1 cellular context compared by ENCODE assay signal in the genomic region with DNA sequence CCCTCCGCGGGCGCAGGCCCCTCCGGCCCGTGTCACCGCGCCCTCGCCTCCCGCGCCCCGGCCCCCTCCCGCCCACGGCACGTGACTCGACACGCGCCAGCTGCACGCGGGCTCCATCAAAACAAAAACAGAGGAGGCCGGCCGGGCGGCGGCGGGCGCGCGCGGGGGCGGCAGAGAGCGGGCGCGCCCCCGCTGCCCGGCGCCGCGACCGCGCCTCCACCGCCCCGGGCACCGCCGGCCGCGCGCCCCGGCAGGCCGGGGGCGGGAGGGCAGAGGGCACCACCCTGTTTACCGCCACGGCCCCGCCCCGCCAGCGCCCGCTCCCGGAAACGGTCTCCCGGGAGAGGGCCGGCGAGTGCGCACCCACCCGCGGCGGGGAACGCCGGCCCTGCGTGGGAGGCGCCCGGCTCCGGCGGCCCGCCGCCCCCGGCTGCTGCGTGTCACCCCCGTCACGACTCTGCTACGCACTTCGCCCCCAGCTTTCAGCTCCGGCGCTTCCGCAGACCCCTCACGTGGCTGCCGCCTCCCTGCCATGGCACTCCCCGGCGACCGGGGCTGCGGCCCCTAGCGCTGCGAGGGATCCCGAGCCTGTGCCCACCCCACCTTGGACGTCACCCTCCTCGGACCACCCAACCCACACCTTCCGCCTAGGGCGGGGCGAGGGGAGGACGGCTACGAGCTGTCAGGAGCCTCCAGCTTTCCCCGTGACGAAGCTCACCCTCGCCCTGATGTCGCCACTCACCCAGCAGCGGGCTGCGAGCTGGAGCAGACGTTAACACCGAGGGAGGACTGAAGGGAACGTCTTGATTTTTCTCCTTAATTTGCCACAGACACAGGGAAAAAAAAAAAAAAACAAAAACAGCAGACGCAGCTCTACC.
TF ChIP-seq lines count a peak whose summit lies in the region.

No MANE protein-coding gene starts in this region.

TF ChIP-seq in K562, 482 proteins besides CTCF, POLR2A, EP300 and RAD21 (continued from another document and continues in another):
- TF ChIP-seq, protein P1, sequence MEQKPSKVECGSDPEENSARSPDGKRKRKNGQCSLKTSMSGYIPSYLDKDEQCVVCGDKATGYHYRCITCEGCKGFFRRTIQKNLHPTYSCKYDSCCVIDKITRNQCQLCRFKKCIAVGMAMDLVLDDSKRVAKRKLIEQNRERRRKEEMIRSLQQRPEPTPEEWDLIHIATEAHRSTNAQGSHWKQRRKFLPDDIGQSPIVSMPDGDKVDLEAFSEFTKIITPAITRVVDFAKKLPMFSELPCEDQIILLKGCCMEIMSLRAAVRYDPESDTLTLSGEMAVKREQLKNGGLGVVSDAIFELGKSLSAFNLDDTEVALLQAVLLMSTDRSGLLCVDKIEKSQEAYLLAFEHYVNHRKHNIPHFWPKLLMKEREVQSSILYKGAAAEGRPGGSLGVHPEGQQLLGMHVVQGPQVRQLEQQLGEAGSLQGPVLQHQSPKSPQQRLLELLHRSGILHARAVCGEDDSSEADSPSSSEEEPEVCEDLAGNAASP (IDR thresholded peaks at IDR 0.05), result no peak
- TF ChIP-seq KAT7 (CRISPR knock-in tag; IDR thresholded peaks at IDR 0.05; ENCODE audit: borderline replicate concordance) (0 out of 2 replicates have a peak, but pooled peaks have one; percentile 67), SMARCE1 (IDR thresholded peaks at IDR 0.05) (peak; percentile 49), CEBPG (CRISPR knock-in tag; IDR thresholded peaks at IDR 0.05) (peak; percentile 58), CEBPG (tag; conservative IDR thresholded peaks at IDR 0.05 in 1 of 2, IDR thresholded peaks at IDR 0.05 in 1 of 2) (no peak), ERF (CRISPR knock-in tag; IDR thresholded peaks at IDR 0.05) (peak; percentile 96), ZNF212 (CRISPR knock-in tag; IDR thresholded peaks at IDR 0.05) (0 out of 2 replicates have a peak, but pooled peaks have one; percentile 27), BACH1 (tag; IDR thresholded peaks at IDR 0.05) (no peak), ETV5 (CRISPR knock-in tag; IDR thresholded peaks at IDR 0.05; ENCODE audit: low read depth) (no peak; the same call in 1 of the 2 replicates), TAF7 (tag; IDR thresholded peaks at IDR 0.05) (no peak), ZBTB7A (IDR thresholded peaks at IDR 0.05; ENCODE audit: borderline replicate concordance, control insufficient read depth, low read depth, low read length) (peak; percentile 69), MTA3 (IDR thresholded peaks at IDR 0.05; ENCODE audit: borderline replicate concordance) (peak; percentile 90; the same call in 1 of the 2 replicates), SNRNP70 (optimal IDR thresholded peaks at IDR 0.05; ENCODE audit: low read depth, low read length) (no peak), FOXJ2 (tag; IDR thresholded peaks at IDR 0.05) (peak; percentile 66; the same call in 1 of the 2 replicates), GABPA (tag; conservative IDR thresholded peaks at IDR 0.05; ENCODE audit: low read depth) (peak; percentile 82), ZNF24 (IDR thresholded peaks at IDR 0.05) (peak; percentile 70), L3MBTL2 (IDR thresholded peaks at IDR 0.05) (peak; percentile 78; the same call in 1 of the 2 replicates), ETV6 (IDR thresholded peaks at IDR 0.05; ENCODE audit: borderline replicate concordance in 1 of 2, low read depth in 2 of 2, low read length in 1 of 2) (no peak), ETV6 (CRISPR knock-in tag; IDR thresholded peaks at IDR 0.05; ENCODE audit: borderline replicate concordance) (peak; percentile 94), CHD4 (IDR thresholded peaks at IDR 0.05; ENCODE audit: insufficient read depth, insufficient replicate concordance, low read depth, low read length, poor library complexity, severe bottlenecking) (peak; percentile 51), ARID1B (IDR thresholded peaks at IDR 0.05) (peak; percentile 40; the same call in 1 of the 2 replicates), MYNN (IDR thresholded peaks at IDR 0.05) (peak; percentile 68; the same call in 1 of the 2 replicates), MYNN (CRISPR knock-in tag; IDR thresholded peaks at IDR 0.05) (no peak), ZBTB1 (CRISPR knock-in tag; IDR thresholded peaks at IDR 0.05; ENCODE audit: borderline replicate concordance, low read depth) (peak; percentile 46; the same call in 1 of the 2 replicates), NR2C1 (IDR thresholded peaks at IDR 0.05) (no peak), NR2C1 (tag; IDR thresholded peaks at IDR 0.05) (0 out of 2 replicates have a peak, but pooled peaks have one; percentile 10), KDM4B (IDR thresholded peaks at IDR 0.05; ENCODE audit: borderline replicate concordance in 2 of 2, low read depth in 1 of 2) (peak in 1 of 2 experiments; percentile 77; a peak in 2 of 4 replicates), DPF2 (IDR thresholded peaks at IDR 0.05) (peak; percentile 69)
- TF ChIP-seq, protein P2, sequence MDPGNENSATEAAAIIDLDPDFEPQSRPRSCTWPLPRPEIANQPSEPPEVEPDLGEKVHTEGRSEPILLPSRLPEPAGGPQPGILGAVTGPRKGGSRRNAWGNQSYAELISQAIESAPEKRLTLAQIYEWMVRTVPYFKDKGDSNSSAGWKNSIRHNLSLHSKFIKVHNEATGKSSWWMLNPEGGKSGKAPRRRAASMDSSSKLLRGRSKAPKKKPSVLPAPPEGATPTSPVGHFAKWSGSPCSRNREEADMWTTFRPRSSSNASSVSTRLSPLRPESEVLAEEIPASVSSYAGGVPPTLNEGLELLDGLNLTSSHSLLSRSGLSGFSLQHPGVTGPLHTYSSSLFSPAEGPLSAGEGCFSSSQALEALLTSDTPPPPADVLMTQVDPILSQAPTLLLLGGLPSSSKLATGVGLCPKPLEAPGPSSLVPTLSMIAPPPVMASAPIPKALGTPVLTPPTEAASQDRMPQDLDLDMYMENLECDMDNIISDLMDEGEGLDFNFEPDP (CRISPR knock-in tag; IDR thresholded peaks at IDR 0.05), result no peak
- TF ChIP-seq, protein P3, sequence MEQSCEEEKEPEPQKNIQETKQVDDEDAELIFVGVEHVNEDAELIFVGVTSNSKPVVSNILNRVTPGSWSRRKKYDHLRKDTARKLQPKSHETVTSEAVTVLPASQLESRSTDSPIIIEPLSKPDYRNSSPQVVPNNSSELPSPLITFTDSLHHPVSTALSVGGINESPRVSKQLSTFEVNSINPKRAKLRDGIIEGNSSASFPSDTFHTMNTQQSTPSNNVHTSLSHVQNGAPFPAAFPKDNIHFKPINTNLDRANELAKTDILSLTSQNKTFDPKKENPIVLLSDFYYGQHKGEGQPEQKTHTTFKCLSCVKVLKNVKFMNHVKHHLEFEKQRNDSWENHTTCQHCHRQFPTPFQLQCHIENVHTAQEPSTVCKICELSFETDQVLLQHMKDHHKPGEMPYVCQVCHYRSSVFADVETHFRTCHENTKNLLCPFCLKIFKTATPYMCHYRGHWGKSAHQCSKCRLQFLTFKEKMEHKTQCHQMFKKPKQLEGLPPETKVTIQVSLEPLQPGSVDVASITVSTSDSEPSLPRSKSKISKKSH (CRISPR knock-in tag; IDR thresholded peaks at IDR 0.05), result no peak
- TF ChIP-seq, protein P4, sequence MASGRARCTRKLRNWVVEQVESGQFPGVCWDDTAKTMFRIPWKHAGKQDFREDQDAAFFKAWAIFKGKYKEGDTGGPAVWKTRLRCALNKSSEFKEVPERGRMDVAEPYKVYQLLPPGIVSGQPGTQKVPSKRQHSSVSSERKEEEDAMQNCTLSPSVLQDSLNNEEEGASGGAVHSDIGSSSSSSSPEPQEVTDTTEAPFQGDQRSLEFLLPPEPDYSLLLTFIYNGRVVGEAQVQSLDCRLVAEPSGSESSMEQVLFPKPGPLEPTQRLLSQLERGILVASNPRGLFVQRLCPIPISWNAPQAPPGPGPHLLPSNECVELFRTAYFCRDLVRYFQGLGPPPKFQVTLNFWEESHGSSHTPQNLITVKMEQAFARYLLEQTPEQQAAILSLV (tag; IDR thresholded peaks at IDR 0.05), result no peak
- TF ChIP-seq, protein P5, sequence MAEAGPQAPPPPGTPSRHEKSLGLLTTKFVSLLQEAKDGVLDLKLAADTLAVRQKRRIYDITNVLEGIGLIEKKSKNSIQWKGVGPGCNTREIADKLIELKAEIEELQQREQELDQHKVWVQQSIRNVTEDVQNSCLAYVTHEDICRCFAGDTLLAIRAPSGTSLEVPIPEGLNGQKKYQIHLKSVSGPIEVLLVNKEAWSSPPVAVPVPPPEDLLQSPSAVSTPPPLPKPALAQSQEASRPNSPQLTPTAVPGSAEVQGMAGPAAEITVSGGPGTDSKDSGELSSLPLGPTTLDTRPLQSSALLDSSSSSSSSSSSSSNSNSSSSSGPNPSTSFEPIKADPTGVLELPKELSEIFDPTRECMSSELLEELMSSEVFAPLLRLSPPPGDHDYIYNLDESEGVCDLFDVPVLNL (CRISPR knock-in tag; IDR thresholded peaks at IDR 0.05; ENCODE audit: low read depth), result peak; percentile 85
- TF ChIP-seq, protein P6, sequence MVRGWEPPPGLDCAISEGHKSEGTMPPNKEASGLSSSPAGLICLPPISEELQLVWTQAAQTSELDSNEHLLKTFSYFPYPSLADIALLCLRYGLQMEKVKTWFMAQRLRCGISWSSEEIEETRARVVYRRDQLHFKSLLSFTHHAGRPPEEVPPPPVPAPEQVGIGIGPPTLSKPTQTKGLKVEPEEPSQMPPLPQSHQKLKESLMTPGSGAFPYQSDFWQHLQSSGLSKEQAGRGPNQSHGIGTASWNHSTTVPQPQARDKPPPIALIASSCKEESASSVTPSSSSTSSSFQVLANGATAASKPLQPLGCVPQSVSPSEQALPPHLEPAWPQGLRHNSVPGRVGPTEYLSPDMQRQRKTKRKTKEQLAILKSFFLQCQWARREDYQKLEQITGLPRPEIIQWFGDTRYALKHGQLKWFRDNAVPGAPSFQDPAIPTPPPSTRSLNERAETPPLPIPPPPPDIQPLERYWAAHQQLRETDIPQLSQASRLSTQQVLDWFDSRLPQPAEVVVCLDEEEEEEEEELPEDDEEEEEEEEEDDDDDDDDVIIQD (CRISPR knock-in tag; IDR thresholded peaks at IDR 0.05), result no peak
- TF ChIP-seq, protein P7, sequence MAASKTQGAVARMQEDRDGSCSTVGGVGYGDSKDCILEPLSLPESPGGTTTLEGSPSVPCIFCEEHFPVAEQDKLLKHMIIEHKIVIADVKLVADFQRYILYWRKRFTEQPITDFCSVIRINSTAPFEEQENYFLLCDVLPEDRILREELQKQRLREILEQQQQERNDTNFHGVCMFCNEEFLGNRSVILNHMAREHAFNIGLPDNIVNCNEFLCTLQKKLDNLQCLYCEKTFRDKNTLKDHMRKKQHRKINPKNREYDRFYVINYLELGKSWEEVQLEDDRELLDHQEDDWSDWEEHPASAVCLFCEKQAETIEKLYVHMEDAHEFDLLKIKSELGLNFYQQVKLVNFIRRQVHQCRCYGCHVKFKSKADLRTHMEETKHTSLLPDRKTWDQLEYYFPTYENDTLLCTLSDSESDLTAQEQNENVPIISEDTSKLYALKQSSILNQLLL (CRISPR knock-in tag; IDR thresholded peaks at IDR 0.05; ENCODE audit: borderline replicate concordance), result no peak
- TF ChIP-seq, protein P8, sequence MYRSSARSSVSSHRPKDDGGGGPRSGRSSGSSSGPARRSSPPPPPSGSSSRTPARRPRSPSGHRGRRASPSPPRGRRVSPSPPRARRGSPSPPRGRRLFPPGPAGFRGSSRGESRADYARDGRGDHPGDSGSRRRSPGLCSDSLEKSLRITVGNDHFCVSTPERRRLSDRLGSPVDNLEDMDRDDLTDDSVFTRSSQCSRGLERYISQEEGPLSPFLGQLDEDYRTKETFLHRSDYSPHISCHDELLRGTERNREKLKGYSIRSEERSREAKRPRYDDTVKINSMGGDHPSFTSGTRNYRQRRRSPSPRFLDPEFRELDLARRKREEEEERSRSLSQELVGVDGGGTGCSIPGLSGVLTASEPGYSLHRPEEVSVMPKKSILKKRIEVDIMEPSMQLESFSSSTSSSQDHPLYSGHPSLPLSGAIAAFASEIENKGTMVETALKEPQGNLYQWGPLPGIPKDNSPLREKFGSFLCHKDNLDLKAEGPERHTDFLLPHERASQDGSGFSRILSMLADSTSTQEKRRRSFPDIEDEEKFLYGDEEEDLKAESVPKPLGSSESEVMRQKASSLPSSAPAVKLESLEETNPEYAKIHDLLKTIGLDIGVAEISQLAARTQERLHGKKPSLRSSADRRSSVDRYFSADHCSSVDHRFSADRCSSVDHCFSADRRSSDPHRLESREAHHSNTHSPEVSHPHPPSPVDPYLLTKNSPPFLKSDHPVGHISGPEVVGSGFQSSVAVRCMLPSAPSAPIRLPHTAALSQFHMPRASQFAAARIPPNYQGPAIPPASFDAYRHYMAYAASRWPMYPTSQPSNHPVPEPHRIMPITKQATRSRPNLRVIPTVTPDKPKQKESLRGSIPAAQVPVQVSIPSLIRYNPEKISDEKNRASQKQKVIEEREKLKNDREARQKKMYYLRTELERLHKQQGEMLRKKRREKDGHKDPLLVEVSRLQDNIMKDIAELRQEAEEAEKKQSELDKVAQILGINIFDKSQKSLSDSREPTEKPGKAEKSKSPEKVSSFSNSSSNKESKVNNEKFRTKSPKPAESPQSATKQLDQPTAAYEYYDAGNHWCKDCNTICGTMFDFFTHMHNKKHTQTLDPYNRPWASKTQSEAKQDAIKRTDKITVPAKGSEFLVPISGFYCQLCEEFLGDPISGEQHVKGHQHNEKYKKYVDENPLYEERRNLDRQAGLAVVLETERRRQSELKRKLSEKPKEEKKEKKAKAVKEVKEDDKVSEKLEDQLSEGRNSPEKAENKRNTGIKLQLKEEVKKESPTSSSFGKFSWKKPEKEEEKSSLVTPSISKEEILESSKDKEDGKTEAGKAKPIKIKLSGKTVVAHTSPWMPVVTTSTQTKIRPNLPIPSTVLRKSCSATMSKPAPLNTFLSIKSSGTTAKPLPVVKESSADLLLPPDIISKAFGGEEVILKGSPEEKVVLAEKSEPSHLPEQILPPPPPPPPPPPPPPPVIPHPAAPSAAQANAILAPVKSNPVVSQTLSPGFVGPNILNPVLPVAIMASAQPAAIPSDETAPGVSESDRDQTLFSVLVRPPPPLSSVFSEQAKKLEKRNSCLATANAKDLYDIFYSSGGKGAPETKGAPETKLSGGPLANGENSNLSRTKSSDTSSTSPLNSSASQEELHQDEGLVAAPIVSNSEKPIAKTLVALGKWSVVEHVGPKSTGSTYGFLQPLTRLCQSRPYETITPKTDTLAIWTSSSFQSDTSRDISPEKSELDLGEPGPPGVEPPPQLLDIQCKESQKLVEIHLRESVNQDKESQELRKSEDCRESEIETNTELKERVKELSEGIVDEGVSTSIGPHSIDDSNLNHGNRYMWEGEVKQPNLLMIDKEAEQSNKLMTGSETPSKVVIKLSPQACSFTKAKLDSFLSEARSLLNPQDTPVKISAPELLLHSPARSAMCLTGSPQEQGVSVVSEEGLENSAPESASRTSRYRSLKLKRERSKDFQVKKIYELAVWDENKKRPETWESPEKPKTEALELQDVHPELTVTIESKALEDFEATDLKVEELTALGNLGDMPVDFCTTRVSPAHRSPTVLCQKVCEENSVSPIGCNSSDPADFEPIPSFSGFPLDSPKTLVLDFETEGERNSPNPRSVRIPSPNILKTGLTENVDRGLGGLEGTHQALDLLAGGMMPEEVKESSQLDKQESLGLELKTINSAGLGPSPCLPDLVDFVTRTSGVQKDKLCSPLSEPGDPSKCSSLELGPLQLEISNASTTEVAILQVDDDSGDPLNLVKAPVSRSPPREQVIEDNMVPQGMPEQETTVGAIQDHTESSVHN (IDR thresholded peaks at IDR 0.05; ENCODE audit: borderline replicate concordance in 1 of 2, low read depth in 1 of 2), result no peak
- TF ChIP-seq, protein P9, sequence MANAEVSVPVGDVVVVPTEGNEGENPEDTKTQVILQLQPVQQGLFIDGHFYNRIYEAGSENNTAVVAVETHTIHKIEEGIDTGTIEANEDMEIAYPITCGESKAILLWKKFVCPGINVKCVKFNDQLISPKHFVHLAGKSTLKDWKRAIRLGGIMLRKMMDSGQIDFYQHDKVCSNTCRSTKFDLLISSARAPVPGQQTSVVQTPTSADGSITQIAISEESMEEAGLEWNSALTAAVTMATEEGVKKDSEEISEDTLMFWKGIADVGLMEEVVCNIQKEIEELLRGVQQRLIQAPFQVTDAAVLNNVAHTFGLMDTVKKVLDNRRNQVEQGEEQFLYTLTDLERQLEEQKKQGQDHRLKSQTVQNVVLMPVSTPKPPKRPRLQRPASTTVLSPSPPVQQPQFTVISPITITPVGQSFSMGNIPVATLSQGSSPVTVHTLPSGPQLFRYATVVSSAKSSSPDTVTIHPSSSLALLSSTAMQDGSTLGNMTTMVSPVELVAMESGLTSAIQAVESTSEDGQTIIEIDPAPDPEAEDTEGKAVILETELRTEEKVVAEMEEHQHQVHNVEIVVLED (CRISPR knock-in tag; IDR thresholded peaks at IDR 0.05), result peak; percentile 74; the same call in 1 of the 2 replicates
